Comparison of ENCODE assay signal across 22 cellular contexts in genomic region chr14:89731534-89731933, GRCh38.
DNase-seq lines count a peak whose midpoint lies in the region; ATAC-seq, FAIRE-seq and TF ChIP-seq lines count a peak whose summit lies in the region.
"Had no signal": no experiment of that assay in that cellular context is flagged by ENCODE, and none has a peak within 500 bp of the region (broad histone marks: within the 10 kb centered on the region; RNA-seq: fewer than 3 reads in every experiment).

No MANE protein-coding gene starts in this region.

- no peaks in the 10 kb centered on the region for H3K4me1 ChIP-seq in A549

- DNase-seq in A549 (ENCODE audit: low read depth in 1 of 2, low spot score in 1 of 2) (no peak), CD14-positive monocyte (ENCODE audit: low spot score) (no peak), T-helper 17 cell (no peak), MV-4-11 (lab: John Stamatoyannopoulos, UW) (no peak)
- DNase-seq: CD4-positive, alpha-beta T cell; CD8-positive, alpha-beta memory T cell; DMS 273 treated with DMSO at 0.1 percent for 48 hours; DMS79; EL; GDM1; H9 had no signal

- H3K4me1 Mint-ChIP-seq in CD14-positive monocyte (peaks cover 34% of the 10 kb centered on the region), T-helper 17 cell (peaks cover 6% of the 10 kb centered on the region)
- peaks cover 28% of the 10 kb centered on the region for H3K4me1 Mint-ChIP-seq in dendritic cell treated with granulocyte-macrophage colony-stimulating factor and Interleukin-4, amounts not matched to agents 40 ng/mL and 50 ng/mL, for 4 days (ENCODE audit: low read depth)
- H3K4me1 Mint-ChIP-seq: GM23338 had no signal

- H3K36me3 Mint-ChIP-seq in CD14-positive monocyte, result no peaks in the 10 kb centered on the region
- H3K36me3 Mint-ChIP-seq in T-helper 17 cell (ENCODE audit: low read depth), result no peaks in the 10 kb centered on the region
- H3K36me3 Mint-ChIP-seq in dendritic cell treated with granulocyte-macrophage colony-stimulating factor and Interleukin-4, amounts not matched to agents 40 ng/mL and 50 ng/mL, for 4 days (ENCODE audit: low read depth), result no peaks in the 10 kb centered on the region

- TF ChIP-seq POLR2A in A549 (IDR thresholded peaks at IDR 0.05; ENCODE audit: low read length), result no peak

- no peak for TF ChIP-seq CTCF in A549 (IDR thresholded peaks at IDR 0.05)
- TF ChIP-seq CTCF in CD14-positive monocyte (IDR thresholded peaks at IDR 0.05), result no peak

- H3K4me2 ChIP-seq in A549, result no peak overlapping the region
- H3K4me2 ChIP-seq: BLaER1, GM23338 had no signal

- no peak overlapping the region for H3K4me3 Mint-ChIP-seq in CD14-positive monocyte
- no peak overlapping the region for H3K4me3 Mint-ChIP-seq in T-helper 17 cell
- no peak overlapping the region for H3K4me3 Mint-ChIP-seq in dendritic cell treated with granulocyte-macrophage colony-stimulating factor and Interleukin-4, amounts not matched to agents 40 ng/mL and 50 ng/mL, for 4 days
- H3K4me3 Mint-ChIP-seq: B cell; CD4-positive, alpha-beta T cell; CD8-positive, alpha-beta memory T cell; GM23338; H9 had no signal

- ATAC-seq in A549 (no peak), T-helper 17 cell (no peak), HG03045 (IDR thresholded peaks at IDR 0.05; ENCODE audit: unreplicated experiment) (no peak), HG02840 (IDR thresholded peaks at IDR 0.05; ENCODE audit: low FRiP score, unreplicated experiment) (no peak)
- ATAC-seq: GM12878, GM23338, HCT116 had no signal

- CTCF ChIA-PET in A549 (lab: Yijun Ruan, JAX), result interaction anchor here (0.7 kb wide), 1 partner anchor 68 kb away, joined by 3 read pairs; no protein-coding TSS in a partner anchor

- no peak overlapping the region for H3K27ac ChIP-seq in A549
- H3K27ac ChIP-seq: BLaER1, C4-2B had no signal

- POLR2A ChIA-PET in A549 (lab: Yijun Ruan, JAX), result no interaction called here

- H3K27ac Mint-ChIP-seq in CD14-positive monocyte (peak overlapping the region; percentile 73 to 94 (median 90)), T-helper 17 cell (peak overlapping the region; percentile 19)
- H3K27ac Mint-ChIP-seq in dendritic cell treated with granulocyte-macrophage colony-stimulating factor and Interleukin-4, amounts not matched to agents 40 ng/mL and 50 ng/mL, for 4 days, result peak overlapping the region; percentile 84
- H3K27ac Mint-ChIP-seq: B cell; CD4-positive, alpha-beta T cell; GM23338; H9 had no signal

- no peak overlapping the region for H3K4me3 ChIP-seq in A549
- H3K4me3 ChIP-seq: BLaER1, GM12878, GM23338 had no signal

- TF ChIP-seq EP300 in A549 (IDR thresholded peaks at IDR 0.05), result no peak

- peaks cover 0 to 8% (median 2%) of the 10 kb centered on the region in 7 donors for H3K9me3 Mint-ChIP-seq in CD14-positive monocyte
- H3K9me3 Mint-ChIP-seq in dendritic cell treated with granulocyte-macrophage colony-stimulating factor and Interleukin-4, amounts not matched to agents 40 ng/mL and 50 ng/mL, for 4 days, result no peaks in the 10 kb centered on the region
- H3K9me3 Mint-ChIP-seq: CD4-positive, alpha-beta T cell; GM23338 had no signal

- peaks cover 0 to 3% (median 0%) of the 10 kb centered on the region in 3 donors for H3K27me3 Mint-ChIP-seq in CD14-positive monocyte (ENCODE audit: low read depth in 3 of 3)
- H3K27me3 Mint-ChIP-seq in T-helper 17 cell, result no peaks in the 10 kb centered on the region
- H3K27me3 Mint-ChIP-seq in dendritic cell treated with granulocyte-macrophage colony-stimulating factor and Interleukin-4, amounts not matched to agents 40 ng/mL and 50 ng/mL, for 4 days, result no peaks in the 10 kb centered on the region
- H3K27me3 Mint-ChIP-seq: B cell; CD4-positive, alpha-beta T cell; CD8-positive, alpha-beta memory T cell had no signal

- FAIRE-seq in A549 (lab: Jason Lieb, UNC), result no peak
- FAIRE-seq: D721Med, GM12878, GM19239 had no signal

- 67% methylated on average over 4 of the region's 4 CpGs for WGBS in A549 (ENCODE audit: missing lambda C conversion rate)

- H3K9me3 ChIP-seq in A549 (peaks cover 2% of the 10 kb centered on the region; the same call in 1 of the 3 replicates), T-helper 17 cell (ENCODE audit: control insufficient read depth, low read length, poor library complexity, severe bottlenecking) (peaks cover 7% of the 10 kb centered on the region)

- no peak for TF ChIP-seq RAD21 in A549 (conservative IDR thresholded peaks at IDR 0.05 in 1 of 2, IDR thresholded peaks at IDR 0.05 in 1 of 2)

- intact Hi-C loops in CD14-positive monocyte (cut with micrococcal nuclease), result loop anchor here in 1 of 2 donors (5.0 kb wide), 1 partner anchor 41 kb away; no protein-coding TSS in a partner anchor
- intact Hi-C loops in dendritic cell treated with granulocyte-macrophage colony-stimulating factor and Interleukin-4, amounts not matched to agents 40 ng/mL and 50 ng/mL, for 4 days (cut with micrococcal nuclease), result no loop called here

TF ChIP-seq in A549, 52 proteins besides CTCF, POLR2A, EP300 and RAD21:
- TF ChIP-seq PBX3 (IDR thresholded peaks at IDR 0.05) (no peak), MAFK (IDR thresholded peaks at IDR 0.05; ENCODE audit: partially characterized antibody) (peak; percentile 66), RNF2 (IDR thresholded peaks at IDR 0.05; ENCODE audit: borderline replicate concordance, low read depth) (no peak)
TF ChIP-seq in A549: peak in this region for 1.

Comparison
In these comparisons a context has a peak if more than half of its experiments do, and no peak if none do; other contexts are left out.
1. H3K27ac Mint-ChIP-seq: peak in every context shown above with its lines; median percentile 90 in CD14-positive monocyte; 84 in dendritic cell treated with granulocyte-macrophage colony-stimulating factor and Interleukin-4, amounts not matched to agents 40 ng/mL and 50 ng/mL, for 4 days; 19 in T-helper 17 cell.